ENCODE assay signal across 21 cellular contexts in genomic region chr2:43035922-43036321, GRCh38.
"Had no signal": no experiment of that assay in that cellular context is flagged by ENCODE, and none has a peak within 500 bp of the region (broad histone marks: within the 10 kb centered on the region; RNA-seq: fewer than 3 reads in every experiment).

No MANE protein-coding gene starts in this region.

- ATAC-seq: body of pancreas, heart right ventricle, left lobe of liver, lower lobe of right lung, right cardiac atrium, WTC11 had no signal

- H3K27ac ChIP-seq: body of pancreas, esophagus muscularis mucosa, heart right ventricle, lower lobe of right lung, ovary, tibial artery had no signal

- H3K4me3 ChIP-seq: body of pancreas, esophagus muscularis mucosa, heart right ventricle, lower lobe of right lung, ovary, tibial artery had no signal

- DNase-seq: activated gamma-delta T cell treated with Interleukin-2 at 50 U/mL for 16 hours; activated T-cell treated with anti-CD3 and anti-CD28 coated beads, Interleukin-2, amount 50 U/mL, for 1 hour; anterior cingulate cortex; dermis blood vessel endothelial cell; effector CD8-positive, alpha-beta T cell; heart right ventricle; kidney; lower lobe of right lung; naive B cell; right cardiac atrium; stimulated activated CD4-positive, alpha-beta T cell treated with anti-CD3 and anti-CD28 coated beads, Interleukin-1b, Interleukin-23, amount 100 ng/mL, for 48 hours; substantia nigra; T-helper 1 cell had no signal

- H3K36me3 ChIP-seq: esophagus muscularis mucosa, heart right ventricle, lower lobe of right lung, ovary, tibial artery had no signal

- H3K27me3 Mint-ChIP-seq: activated naive CD4-positive, alpha-beta T cell treated with anti-CD3 and anti-CD28 coated beads, Interleukin-2, amount 50 U/mL, for 24 hours; naive B cell; stimulated activated naive CD8-positive, alpha-beta T cell treated with anti-CD3 and anti-CD28 coated beads, Interleukin-15, Interleukin-2, amounts not matched to agents 100 ng/mL and 50 ng/mL, for 24 hours had no signal

- H3K27me3 ChIP-seq: body of pancreas, esophagus muscularis mucosa, heart right ventricle, ovary, tibial artery had no signal

- H3K4me3 Mint-ChIP-seq: activated naive CD4-positive, alpha-beta T cell treated with anti-CD3 and anti-CD28 coated beads, Interleukin-2, amount 50 U/mL, for 24 hours; naive B cell; stimulated activated naive CD8-positive, alpha-beta T cell treated with anti-CD3 and anti-CD28 coated beads, Interleukin-15, Interleukin-2, amounts not matched to agents 100 ng/mL and 50 ng/mL, for 24 hours; WTC11 had no signal

- H3K9me3 Mint-ChIP-seq: activated naive CD4-positive, alpha-beta T cell treated with anti-CD3 and anti-CD28 coated beads, Interleukin-2, amount 50 U/mL, for 24 hours; naive B cell; stimulated activated naive CD8-positive, alpha-beta T cell treated with anti-CD3 and anti-CD28 coated beads, Interleukin-15, Interleukin-2, amounts not matched to agents 100 ng/mL and 50 ng/mL, for 24 hours; WTC11 had no signal

- H3K27ac Mint-ChIP-seq: activated naive CD4-positive, alpha-beta T cell treated with anti-CD3 and anti-CD28 coated beads, Interleukin-2, amount 50 U/mL, for 24 hours; stimulated activated naive CD8-positive, alpha-beta T cell treated with anti-CD3 and anti-CD28 coated beads, Interleukin-15, Interleukin-2, amounts not matched to agents 100 ng/mL and 50 ng/mL, for 24 hours; WTC11 had no signal

- H3K36me3 Mint-ChIP-seq: activated naive CD4-positive, alpha-beta T cell treated with anti-CD3 and anti-CD28 coated beads, Interleukin-2, amount 50 U/mL, for 24 hours; naive B cell; WTC11 had no signal

- H3K4me1 Mint-ChIP-seq: naive B cell had no signal

- H3K9me3 ChIP-seq: body of pancreas, esophagus muscularis mucosa, heart right ventricle, lower lobe of right lung, ovary, tibial artery had no signal
